2 cellular contexts compared by ENCODE assay signal in genomic region chr3:109924196-109924595, GRCh38.
TF ChIP-seq lines count a peak whose summit lies in the region.

No MANE protein-coding gene starts in this region.

TF ChIP-seq in A549, 52 proteins besides CTCF, POLR2A, EP300 and RAD21 (continued from another document):
- no peak for TF ChIP-seq ZNF302 (CRISPR knock-in tag; IDR thresholded peaks at IDR 0.05)

TF ChIP-seq in GM23338, 12 proteins besides CTCF, POLR2A, EP300 and RAD21 (continued from another document):
- TF ChIP-seq REST (IDR thresholded peaks at IDR 0.05; ENCODE audit: unreplicated experiment) (no peak), ZNF331 (CRISPR knock-in tag; IDR thresholded peaks at IDR 0.05; ENCODE audit: low read depth) (no peak), STAT1 (IDR thresholded peaks at IDR 0.05; ENCODE audit: unreplicated experiment) (no peak), JUNB (IDR thresholded peaks at IDR 0.05; ENCODE audit: unreplicated experiment) (no peak), POLR2AphosphoS5 (IDR thresholded peaks at IDR 0.05; ENCODE audit: low read depth) (no peak), ZNF114 (CRISPR knock-in tag; IDR thresholded peaks at IDR 0.05) (no peak), NANOG (IDR thresholded peaks at IDR 0.05; ENCODE audit: borderline replicate concordance) (no peak)
- TF ChIP-seq, protein P1, sequence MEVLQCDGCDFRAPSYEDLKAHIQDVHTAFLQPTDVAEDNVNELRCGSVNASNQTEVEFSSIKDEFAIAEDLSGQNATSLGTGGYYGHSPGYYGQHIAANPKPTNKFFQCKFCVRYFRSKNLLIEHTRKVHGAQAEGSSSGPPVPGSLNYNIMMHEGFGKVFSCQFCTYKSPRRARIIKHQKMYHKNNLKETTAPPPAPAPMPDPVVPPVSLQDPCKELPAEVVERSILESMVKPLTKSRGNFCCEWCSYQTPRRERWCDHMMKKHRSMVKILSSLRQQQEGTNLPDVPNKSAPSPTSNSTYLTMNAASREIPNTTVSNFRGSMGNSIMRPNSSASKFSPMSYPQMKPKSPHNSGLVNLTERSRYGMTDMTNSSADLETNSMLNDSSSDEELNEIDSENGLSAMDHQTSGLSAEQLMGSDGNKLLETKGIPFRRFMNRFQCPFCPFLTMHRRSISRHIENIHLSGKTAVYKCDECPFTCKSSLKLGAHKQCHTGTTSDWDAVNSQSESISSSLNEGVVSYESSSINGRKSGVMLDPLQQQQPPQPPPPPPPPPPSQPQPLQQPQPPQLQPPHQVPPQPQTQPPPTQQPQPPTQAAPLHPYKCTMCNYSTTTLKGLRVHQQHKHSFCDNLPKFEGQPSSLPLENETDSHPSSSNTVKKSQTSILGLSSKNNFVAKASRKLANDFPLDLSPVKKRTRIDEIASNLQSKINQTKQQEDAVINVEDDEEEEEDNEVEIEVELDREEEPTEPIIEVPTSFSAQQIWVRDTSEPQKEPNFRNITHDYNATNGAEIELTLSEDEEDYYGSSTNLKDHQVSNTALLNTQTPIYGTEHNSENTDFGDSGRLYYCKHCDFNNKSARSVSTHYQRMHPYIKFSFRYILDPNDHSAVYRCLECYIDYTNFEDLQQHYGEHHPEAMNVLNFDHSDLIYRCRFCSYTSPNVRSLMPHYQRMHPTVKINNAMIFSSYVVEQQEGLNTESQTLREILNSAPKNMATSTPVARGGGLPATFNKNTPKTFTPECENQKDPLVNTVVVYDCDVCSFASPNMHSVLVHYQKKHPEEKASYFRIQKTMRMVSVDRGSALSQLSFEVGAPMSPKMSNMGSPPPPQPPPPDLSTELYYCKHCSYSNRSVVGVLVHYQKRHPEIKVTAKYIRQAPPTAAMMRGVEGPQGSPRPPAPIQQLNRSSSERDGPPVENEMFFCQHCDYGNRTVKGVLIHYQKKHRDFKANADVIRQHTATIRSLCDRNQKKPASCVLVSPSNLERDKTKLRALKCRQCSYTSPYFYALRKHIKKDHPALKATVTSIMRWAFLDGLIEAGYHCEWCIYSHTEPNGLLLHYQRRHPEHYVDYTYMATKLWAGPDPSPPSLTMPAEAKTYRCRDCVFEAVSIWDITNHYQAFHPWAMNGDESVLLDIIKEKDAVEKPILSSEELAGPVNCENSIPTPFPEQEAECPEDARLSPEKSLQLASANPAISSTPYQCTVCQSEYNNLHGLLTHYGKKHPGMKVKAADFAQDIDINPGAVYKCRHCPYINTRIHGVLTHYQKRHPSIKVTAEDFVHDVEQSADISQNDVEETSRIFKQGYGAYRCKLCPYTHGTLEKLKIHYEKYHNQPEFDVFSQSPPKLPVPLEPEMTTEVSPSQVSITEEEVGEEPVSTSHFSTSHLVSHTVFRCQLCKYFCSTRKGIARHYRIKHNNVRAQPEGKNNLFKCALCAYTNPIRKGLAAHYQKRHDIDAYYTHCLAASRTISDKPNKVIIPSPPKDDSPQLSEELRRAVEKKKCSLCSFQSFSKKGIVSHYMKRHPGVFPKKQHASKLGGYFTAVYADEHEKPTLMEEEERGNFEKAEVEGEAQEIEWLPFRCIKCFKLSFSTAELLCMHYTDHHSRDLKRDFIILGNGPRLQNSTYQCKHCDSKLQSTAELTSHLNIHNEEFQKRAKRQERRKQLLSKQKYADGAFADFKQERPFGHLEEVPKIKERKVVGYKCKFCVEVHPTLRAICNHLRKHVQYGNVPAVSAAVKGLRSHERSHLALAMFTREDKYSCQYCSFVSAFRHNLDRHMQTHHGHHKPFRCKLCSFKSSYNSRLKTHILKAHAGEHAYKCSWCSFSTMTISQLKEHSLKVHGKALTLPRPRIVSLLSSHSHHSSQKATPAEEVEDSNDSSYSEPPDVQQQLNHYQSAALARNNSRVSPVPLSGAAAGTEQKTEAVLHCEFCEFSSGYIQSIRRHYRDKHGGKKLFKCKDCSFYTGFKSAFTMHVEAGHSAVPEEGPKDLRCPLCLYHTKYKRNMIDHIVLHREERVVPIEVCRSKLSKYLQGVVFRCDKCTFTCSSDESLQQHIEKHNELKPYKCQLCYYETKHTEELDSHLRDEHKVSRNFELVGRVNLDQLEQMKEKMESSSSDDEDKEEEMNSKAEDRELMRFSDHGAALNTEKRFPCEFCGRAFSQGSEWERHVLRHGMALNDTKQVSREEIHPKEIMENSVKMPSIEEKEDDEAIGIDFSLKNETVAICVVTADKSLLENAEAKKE (CRISPR knock-in tag; IDR thresholded peaks at IDR 0.05): no peak
- TF ChIP-seq, protein P2, sequence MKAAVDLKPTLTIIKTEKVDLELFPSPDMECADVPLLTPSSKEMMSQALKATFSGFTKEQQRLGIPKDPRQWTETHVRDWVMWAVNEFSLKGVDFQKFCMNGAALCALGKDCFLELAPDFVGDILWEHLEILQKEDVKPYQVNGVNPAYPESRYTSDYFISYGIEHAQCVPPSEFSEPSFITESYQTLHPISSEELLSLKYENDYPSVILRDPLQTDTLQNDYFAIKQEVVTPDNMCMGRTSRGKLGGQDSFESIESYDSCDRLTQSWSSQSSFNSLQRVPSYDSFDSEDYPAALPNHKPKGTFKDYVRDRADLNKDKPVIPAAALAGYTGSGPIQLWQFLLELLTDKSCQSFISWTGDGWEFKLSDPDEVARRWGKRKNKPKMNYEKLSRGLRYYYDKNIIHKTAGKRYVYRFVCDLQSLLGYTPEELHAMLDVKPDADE (IDR thresholded peaks at IDR 0.05): no peak
